Comparison of ENCODE assay signal across 18 cellular contexts in genomic region chr2:234454433-234454832, GRCh38. TPM values are rescaled to one million over a fixed set of nuclear protein-coding genes. Genes with fewer than 3 reads are reported as not detected.
DNase-seq lines count a peak whose midpoint lies in the region; ATAC-seq and TF ChIP-seq lines count a peak whose summit lies in the region.
"Had no signal": no experiment of that assay in that cellular context is flagged by ENCODE, and none has a peak within 500 bp of the region (broad histone marks: within the 10 kb centered on the region; RNA-seq: fewer than 3 reads in every experiment).

No MANE protein-coding gene starts in this region.

- H2BK120ac ChIP-seq in IMR-90 (ENCODE audit: low read depth, low read length): no peak overlapping the region

- TF ChIP-seq POLR2A in IMR-90 (IDR thresholded peaks at IDR 0.05; ENCODE audit: low read depth, low read length): no peak

- H3K4me2 ChIP-seq in IMR-90 (ENCODE audit: low read depth, low read length): no peak overlapping the region
- H3K4me2 ChIP-seq: BLaER1 had no signal

- H4K5ac ChIP-seq in IMR-90 (ENCODE audit: low read depth, low read length): no peak overlapping the region

- no peaks in the 10 kb centered on the region for H4K20me1 ChIP-seq in IMR-90 (ENCODE audit: insufficient read depth, low read length)
- H4K20me1 ChIP-seq: BLaER1 had no signal

- no peak for ATAC-seq in IMR-90 (ENCODE audit: low read depth)
- peak; percentile 39 to 45 for ATAC-seq in activated T-cell treated with anti-CD3 and anti-CD28 coated beads, Interleukin-2, amount 50 U/mL, for 4 hours
- ATAC-seq in naive thymus-derived CD4-positive, alpha-beta T cell: peak; percentile 79
- ATAC-seq: HCT116 had no signal

- TF ChIP-seq CTCF in IMR-90 (conservative IDR thresholded peaks at IDR 0.05; ENCODE audit: low read depth, low read length): no peak
- TF ChIP-seq CTCF in progenitor cell of endocrine pancreas (IDR thresholded peaks at IDR 0.05; ENCODE audit: unreplicated experiment): no peak

- peaks cover 62 to 90% (median 85%) of the 10 kb centered on the region in 3 donors for H3K4me1 Mint-ChIP-seq in CD8-positive, alpha-beta memory T cell
- peaks cover 84% of the 10 kb centered on the region for H3K4me1 Mint-ChIP-seq in activated T-cell treated with anti-CD3 and anti-CD28 coated beads, Interleukin-2, amount 50 U/mL, for 4 hours (ENCODE audit: low read depth)
- H3K4me1 Mint-ChIP-seq in naive thymus-derived CD4-positive, alpha-beta T cell: peaks cover 34 to 89% (median 74%) of the 10 kb centered on the region in 7 donors
- peaks cover 26% of the 10 kb centered on the region for H3K4me1 Mint-ChIP-seq in progenitor cell of endocrine pancreas (ENCODE audit: low read depth)

- no peak for TF ChIP-seq RAD21 in IMR-90 (IDR thresholded peaks at IDR 0.05; ENCODE audit: low read length)

- peaks cover 5 to 18% (median 10%) of the 10 kb centered on the region in 3 donors for H3K36me3 Mint-ChIP-seq in CD8-positive, alpha-beta memory T cell
- H3K36me3 Mint-ChIP-seq in activated T-cell treated with anti-CD3 and anti-CD28 coated beads, Interleukin-2, amount 50 U/mL, for 4 hours (ENCODE audit: insufficient read depth): peaks cover 1% of the 10 kb centered on the region
- H3K36me3 Mint-ChIP-seq in naive thymus-derived CD4-positive, alpha-beta T cell: peaks cover 10 to 67% (median 36%) of the 10 kb centered on the region in 5 donors
- peaks cover 1% of the 10 kb centered on the region for H3K36me3 Mint-ChIP-seq in progenitor cell of endocrine pancreas (ENCODE audit: insufficient read depth)

- H3K36me3 ChIP-seq in CD8-positive, alpha-beta memory T cell (ENCODE audit: insufficient read depth, low read length): no peaks in the 10 kb centered on the region
- H3K36me3 ChIP-seq in IMR-90 (ENCODE audit: control insufficient read depth, insufficient read depth, low read length): no peaks in the 10 kb centered on the region
- H3K36me3 ChIP-seq in naive thymus-derived CD4-positive, alpha-beta T cell (ENCODE audit: control insufficient read depth in 2 of 3, insufficient read depth in 3 of 3, low read length in 3 of 3): no peaks in the 10 kb centered on the region
- H3K36me3 ChIP-seq: ascending aorta, BLaER1, sigmoid colon had no signal

- H3K56ac ChIP-seq in IMR-90 (ENCODE audit: extremely low read depth, insufficient read depth, low read length): no peak overlapping the region

- H3K27me3 ChIP-seq in CD8-positive, alpha-beta memory T cell (ENCODE audit: insufficient read depth, low read length, poor library complexity, severe bottlenecking): no peaks in the 10 kb centered on the region
- H3K27me3 ChIP-seq in IMR-90 (ENCODE audit: control insufficient read depth, insufficient read depth, low read length): no peaks in the 10 kb centered on the region
- no peaks in the 10 kb centered on the region for H3K27me3 ChIP-seq in naive thymus-derived CD4-positive, alpha-beta T cell (ENCODE audit: control insufficient read depth in 2 of 2, insufficient read depth in 2 of 2, low read length in 2 of 2)
- H3K27me3 ChIP-seq: ascending aorta, BLaER1, sigmoid colon had no signal

- H3K18ac ChIP-seq in IMR-90 (ENCODE audit: low read depth, low read length): no peak overlapping the region

- no peak overlapping the region for H2AK9ac ChIP-seq in IMR-90 (replicated peaks; ENCODE audit: low read depth, low read length, poor library complexity)

- no peak overlapping the region for H3K9ac ChIP-seq in IMR-90 (ENCODE audit: low read depth, low read length)
- H3K9ac ChIP-seq: BLaER1 had no signal

- H3K9me3 Mint-ChIP-seq in CD8-positive, alpha-beta memory T cell: peaks cover 0 to 6% (median 0%) of the 10 kb centered on the region in 5 donors
- H3K9me3 Mint-ChIP-seq in activated T-cell treated with anti-CD3 and anti-CD28 coated beads, Interleukin-2, amount 50 U/mL, for 4 hours: peaks cover 9% of the 10 kb centered on the region
- H3K9me3 Mint-ChIP-seq in naive thymus-derived CD4-positive, alpha-beta T cell: peaks cover 0 to 16% (median 4%) of the 10 kb centered on the region in 11 donors
- peaks cover 12% of the 10 kb centered on the region for H3K9me3 Mint-ChIP-seq in progenitor cell of endocrine pancreas (ENCODE audit: low read depth)

- peaks cover 12% of the 10 kb centered on the region; the same call in 1 of the 2 replicates for H3K9me1 ChIP-seq in IMR-90 (ENCODE audit: insufficient read depth, low read length)

- POLR2A ChIA-PET in CD8-positive, alpha-beta memory T cell (lab: Charles Lee): interaction anchor here (0.6 to 2.2 kb wide), 11 partner anchors 8 to 162 kb away, joined by 3 to 9 read pairs (median 5); partner anchors contain the start of gene ARL4C
- POLR2A ChIA-PET in IMR-90 (lab: Charles Lee; ENCODE audit: unreplicated experiment): no interaction called here
- POLR2A ChIA-PET in naive thymus-derived CD4-positive, alpha-beta T cell (lab: Charles Lee): interaction anchor here (0.6 to 27.5 kb wide), 26 partner anchors 4 to 1035 kb away, joined by 3 to 643 read pairs (median 6); partner anchors contain the start of gene ARL4C

- no peak overlapping the region for H2AFZ ChIP-seq in IMR-90 (replicated peaks; ENCODE audit: low read length, poor library complexity)

- BruUV-seq in IMR-90 (replicated peaks; lab: Mats Ljungman, UMichigan): no TSS peak

- H3K27ac Mint-ChIP-seq in CD8-positive, alpha-beta memory T cell: peak overlapping the region; percentile 83 to 99 (median 90)
- peak overlapping the region; percentile 90 to 100 (median 96) for H3K27ac Mint-ChIP-seq in naive thymus-derived CD4-positive, alpha-beta T cell
- no peak overlapping the region for H3K27ac Mint-ChIP-seq in progenitor cell of endocrine pancreas

- H3K23ac ChIP-seq in IMR-90 (ENCODE audit: low read depth, low read length): no peak overlapping the region

- H3K4me1 ChIP-seq in CD8-positive, alpha-beta memory T cell (ENCODE audit: insufficient read depth, low read length): peaks cover 79% of the 10 kb centered on the region
- peaks cover 10% of the 10 kb centered on the region for H3K4me1 ChIP-seq in IMR-90 (ENCODE audit: control insufficient read depth, insufficient read depth, low read length)
- peaks cover 49 to 66% of the 10 kb centered on the region in 2 donors for H3K4me1 ChIP-seq in naive thymus-derived CD4-positive, alpha-beta T cell (ENCODE audit: control insufficient read depth in 2 of 2, insufficient read depth in 2 of 2, low read length in 2 of 2)
- H3K4me1 ChIP-seq: ascending aorta, sigmoid colon had no signal

- no peaks in the 10 kb centered on the region for H3K27me3 Mint-ChIP-seq in CD8-positive, alpha-beta memory T cell
- no peaks in the 10 kb centered on the region for H3K27me3 Mint-ChIP-seq in activated T-cell treated with anti-CD3 and anti-CD28 coated beads, Interleukin-2, amount 50 U/mL, for 4 hours (ENCODE audit: low read depth)
- H3K27me3 Mint-ChIP-seq in naive thymus-derived CD4-positive, alpha-beta T cell: no peaks in the 10 kb centered on the region
- peaks cover 6% of the 10 kb centered on the region for H3K27me3 Mint-ChIP-seq in progenitor cell of endocrine pancreas

- H2BK20ac ChIP-seq in IMR-90 (ENCODE audit: low read depth, low read length): 0 out of 2 replicates have a peak overlapping the region, but pooled peaks have one; percentile 9

- WGBS in IMR-90 (ENCODE audit: extremely low coverage in 2 of 2, insufficient read length in 1 of 2), 2 experiments: no CpG with 5 or more reads among the region's 4 CpGs

- in situ Hi-C loops in IMR-90 (cut with MboI; ENCODE audit: low sequenced_read_pairs): no loop called here

- intact Hi-C loops in IMR-90 (cut with micrococcal nuclease): no loop called here
- intact Hi-C loops in naive thymus-derived CD4-positive, alpha-beta T cell (cut with micrococcal nuclease): loop anchor here (1.0 kb wide), 8 partner anchors 8 to 162 kb away; no protein-coding TSS in a partner anchor

- peak overlapping the region; percentile 74 for H3K4me3 ChIP-seq in CD8-positive, alpha-beta memory T cell (ENCODE audit: low read length)
- H3K4me3 ChIP-seq in IMR-90 (ENCODE audit: insufficient read depth, low read depth, low read length): no peak overlapping the region
- H3K4me3 ChIP-seq in naive thymus-derived CD4-positive, alpha-beta T cell (ENCODE audit: low read length): peak overlapping the region; percentile 71
- H3K4me3 ChIP-seq: ascending aorta, BLaER1, sigmoid colon had no signal

- H3K27ac ChIP-seq in CD8-positive, alpha-beta memory T cell (ENCODE audit: low read depth, low read length): peak overlapping the region; percentile 46
- no peak overlapping the region for H3K27ac ChIP-seq in IMR-90 (ENCODE audit: insufficient read depth, low read length)
- peak overlapping the region; percentile 96 for H3K27ac ChIP-seq in naive thymus-derived CD4-positive, alpha-beta T cell (ENCODE audit: low read depth, low read length)
- H3K27ac ChIP-seq: ascending aorta, BLaER1, sigmoid colon had no signal

- no peak overlapping the region for H2BK15ac ChIP-seq in IMR-90 (ENCODE audit: low read depth, low read length)

- H3K4me3 Mint-ChIP-seq in CD8-positive, alpha-beta memory T cell: peak overlapping the region; percentile 70 to 83 (median 81)
- H3K4me3 Mint-ChIP-seq in activated T-cell treated with anti-CD3 and anti-CD28 coated beads, Interleukin-2, amount 50 U/mL, for 4 hours: peak overlapping the region; percentile 76
- peak overlapping the region; percentile 83 to 99 (median 91) for H3K4me3 Mint-ChIP-seq in naive thymus-derived CD4-positive, alpha-beta T cell
- H3K4me3 Mint-ChIP-seq in progenitor cell of endocrine pancreas (ENCODE audit: low read depth): no peak overlapping the region

- peak in 3 of 5 donors; percentile 41 to 79 (median 64) for DNase-seq in CD8-positive, alpha-beta memory T cell
- DNase-seq in IMR-90: no peak
- DNase-seq in activated T-cell treated with anti-CD3 and anti-CD28 coated beads, Interleukin-2, amount 50 U/mL, for 4 hours: no peak
- peak in 7 of 9 donors; percentile 65 to 89 (median 82) for DNase-seq in naive thymus-derived CD4-positive, alpha-beta T cell
- no peak for DNase-seq in HuH-7 (ENCODE audit: low spot score)
- DNase-seq in progenitor cell of endocrine pancreas (ENCODE audit: low spot score, unreplicated experiment): no peak
- DNase-seq in NCI-H524 (lab: John Stamatoyannopoulos, UW): no peak
- DNase-seq: cortex of kidney; erythroblast; mammary epithelial cell; NCI-H146; NCI-H345; OCI-M1; stimulated activated CD4-positive, alpha-beta T cell treated with anti-CD3 and anti-CD28 coated beads, Interleukin-4, amount 100 ng/mL, for 1 hour had no signal

- H2AK5ac ChIP-seq in IMR-90 (ENCODE audit: low read depth, low read length): no peak overlapping the region

- H3K14ac ChIP-seq in IMR-90 (replicated peaks; ENCODE audit: low read depth, low read length): no peak overlapping the region

- H4K8ac ChIP-seq in IMR-90 (ENCODE audit: low read depth in 2 of 2, low read length in 2 of 2): no peak overlapping the region

- dilution Hi-C loops in IMR-90 (cut with HindIII; ENCODE audit: low sequenced_read_pairs, unreplicated experiment): no loop called here

- H3K79me1 ChIP-seq in IMR-90 (ENCODE audit: low read depth in 1 of 2, low read length in 2 of 2): no peaks in the 10 kb centered on the region

- no peaks in the 10 kb centered on the region for H3K9me3 ChIP-seq in CD8-positive, alpha-beta memory T cell (ENCODE audit: low read length)
- peaks cover 2% of the 10 kb centered on the region; the same call in 1 of the 2 replicates for H3K9me3 ChIP-seq in IMR-90 (ENCODE audit: control insufficient read depth, insufficient read depth, low read length)
- H3K9me3 ChIP-seq in naive thymus-derived CD4-positive, alpha-beta T cell (ENCODE audit: control insufficient read depth in 2 of 3, low read length in 3 of 3): no peaks in the 10 kb centered on the region
- H3K9me3 ChIP-seq: ascending aorta had no signal

- CTCF ChIA-PET in CD8-positive, alpha-beta memory T cell (lab: Charles Lee): interaction anchor here (1.0 to 2.9 kb wide), 9 partner anchors 8 to 319 kb away, joined by 3 to 10 read pairs (median 6); no protein-coding TSS in a partner anchor
- CTCF ChIA-PET in IMR-90 (lab: Yijun Ruan, JAX): interaction anchor here (0.6 kb wide), 2 partner anchors 311 to 422 kb away, joined by 3 to 5 read pairs; no protein-coding TSS in a partner anchor
- CTCF ChIA-PET in naive thymus-derived CD4-positive, alpha-beta T cell (lab: Charles Lee): interaction anchor here (0.6 to 3.4 kb wide), 18 partner anchors 8 to 477 kb away, joined by 3 to 17 read pairs (median 6); no protein-coding TSS in a partner anchor

- no peak overlapping the region for H3K4ac ChIP-seq in IMR-90 (ENCODE audit: low read depth, low read length)

- no peak overlapping the region for H2BK5ac ChIP-seq in IMR-90 (ENCODE audit: low read depth, low read length, poor library complexity, severe bottlenecking)

- no peak overlapping the region for H4K91ac ChIP-seq in IMR-90 (ENCODE audit: insufficient read depth, low read depth, low read length)

RNA-seq across cellular contexts. Expression of gene ARL4C, which starts 42.4 kb away (rescaled TPM):
- total RNA-seq in CD8-positive, alpha-beta memory T cell: 10 to 100 TPM; 54.0 to 54.7 TPM
- 247 TPM for polyA plus RNA-seq in CD8-positive, alpha-beta memory T cell
- total RNA-seq in IMR-90 (2012; rRNA removed) (7.7 and 12.5 TPM in 2 replicates), progenitor cell of endocrine pancreas (39.9 and 41.8 TPM in 2 replicates)
- polyA plus RNA-seq in IMR-90 (2012; rRNA removed): 8.2 and 8.7 TPM in 2 replicates
- polyA plus RNA-seq in IMR-90 (2012; cell fraction: cytosol; rRNA removed): 4.8 and 7.4 TPM in 2 replicates
- polyA plus RNA-seq in IMR-90 (2012; cell fraction: nucleus; rRNA removed; ENCODE audit: low replicate concordance): 6.5 and 6.7 TPM in 2 replicates
- total RNA-seq in activated T-cell treated with anti-CD3 and anti-CD28 coated beads, Interleukin-2, amount 50 U/mL, for 4 hours: 10 to 100 TPM; 10.4 to 24.2 (median 23.7) TPM
- 100 to 1,000 TPM; 200 to 329 (median 290) TPM for total RNA-seq in naive thymus-derived CD4-positive, alpha-beta T cell
- polyA plus RNA-seq in naive thymus-derived CD4-positive, alpha-beta T cell: 100 to 1,000 TPM in 1 of 2 donors, 10 to 100 TPM in 1; 90.6 to 115 TPM

Comparison
In these comparisons a context has a peak if more than half of its experiments do, and no peak if none do; other contexts are left out.
1. DNase-seq: peak in CD8-positive, alpha-beta memory T cell (3 of 5) and naive thymus-derived CD4-positive, alpha-beta T cell (7 of 9); none in IMR-90 (single experiment), activated T-cell treated with anti-CD3 and anti-CD28 coated beads, Interleukin-2, amount 50 U/mL, for 4 hours (single experiment), HuH-7 (single experiment), progenitor cell of endocrine pancreas (single experiment) and NCI-H524 (0 of 2).